ENCODE assay signal across 27 cellular contexts in genomic region chr5:124538196-124538595, GRCh38.
"Had no signal": no experiment of that assay in that cellular context is flagged by ENCODE, and none has a peak within 500 bp of the region (broad histone marks: within the 10 kb centered on the region; RNA-seq: fewer than 3 reads in every experiment).

No MANE protein-coding gene starts in this region.

- FAIRE-seq: colon, pancreas had no signal

- H3K4me3 Mint-ChIP-seq: activated CD4-positive, alpha-beta memory T cell treated with anti-CD3 and anti-CD28 coated beads, Interleukin-2, amount 10 ng/mL, durations not matched to agents 7 days and 5 days; activated CD4-positive, alpha-beta T cell treated with anti-CD3 and anti-CD28 coated beads, Interleukin-2, amount 10 ng/mL, durations not matched to agents 7 days and 5 days; activated naive CD4-positive, alpha-beta T cell treated with anti-CD3 and anti-CD28 coated beads, Interleukin-2, amount 50 U/mL, for 24 hours; activated T-cell treated with anti-CD3 and anti-CD28 coated beads, Interleukin-2, amount 50 U/mL, for 4 hours; activated T-helper 17 cell treated with anti-CD3 and anti-CD28 coated beads, Interleukin-2, amount 50 U/mL, for 72 hours; central memory CD8-positive, alpha-beta T cell; effector memory CD8-positive, alpha-beta T cell; naive thymus-derived CD4-positive, alpha-beta T cell had no signal

- H3K9me3 ChIP-seq: breast epithelium, left lung, pancreas, prostate gland, right atrium auricular region, thoracic aorta, uterus had no signal

- H3K36me3 ChIP-seq: breast epithelium, heart left ventricle, left lung, pancreas, prostate gland, right atrium auricular region, thoracic aorta, uterus had no signal

- H3K4me3 ChIP-seq: breast epithelium, dorsolateral prefrontal cortex, heart left ventricle, left lung, pancreas, prostate gland, right atrium auricular region, thoracic aorta, uterus had no signal

- H3K27me3 ChIP-seq: breast epithelium, dorsolateral prefrontal cortex, heart left ventricle, left lung, pancreas, right atrium auricular region, uterus had no signal

- H3K27ac Mint-ChIP-seq: activated CD4-positive, alpha-beta memory T cell treated with anti-CD3 and anti-CD28 coated beads, Interleukin-2, amount 10 ng/mL, durations not matched to agents 7 days and 5 days; activated CD4-positive, alpha-beta T cell treated with anti-CD3 and anti-CD28 coated beads, Interleukin-2, amount 10 ng/mL, durations not matched to agents 7 days and 5 days; activated naive CD4-positive, alpha-beta T cell treated with anti-CD3 and anti-CD28 coated beads, Interleukin-2, amount 50 U/mL, for 24 hours; activated T-helper 17 cell treated with anti-CD3 and anti-CD28 coated beads, Interleukin-2, amount 50 U/mL, for 72 hours; effector memory CD8-positive, alpha-beta T cell; naive thymus-derived CD4-positive, alpha-beta T cell had no signal

- H3K27me3 Mint-ChIP-seq: activated CD4-positive, alpha-beta memory T cell treated with anti-CD3 and anti-CD28 coated beads, Interleukin-2, amount 10 ng/mL, durations not matched to agents 7 days and 5 days; central memory CD8-positive, alpha-beta T cell; effector memory CD8-positive, alpha-beta T cell had no signal

- H3K36me3 Mint-ChIP-seq: activated naive CD4-positive, alpha-beta T cell treated with anti-CD3 and anti-CD28 coated beads, Interleukin-2, amount 50 U/mL, for 24 hours had no signal

- H3K4me1 ChIP-seq: breast epithelium, left lung, pancreas, prostate gland, uterus had no signal

- ATAC-seq: activated T-cell treated with anti-CD3 and anti-CD28 coated beads, Interleukin-2, amount 50 U/mL, for 4 hours; activated T-helper 17 cell treated with anti-CD3 and anti-CD28 coated beads, Interleukin-2, amount 50 U/mL, for 72 hours; effector memory CD8-positive, alpha-beta T cell; left lung; naive thymus-derived CD4-positive, alpha-beta T cell; pancreas; stimulated activated naive CD8-positive, alpha-beta T cell treated with anti-CD3 and anti-CD28 coated beads, Interleukin-15, Interleukin-2, amounts not matched to agents 100 U/mL and 50 U/mL, for 24 hours had no signal

- H3K4me1 Mint-ChIP-seq: activated CD4-positive, alpha-beta memory T cell treated with anti-CD3 and anti-CD28 coated beads, Interleukin-2, amount 10 ng/mL, durations not matched to agents 7 days and 5 days; activated CD4-positive, alpha-beta T cell treated with anti-CD3 and anti-CD28 coated beads, Interleukin-2, amount 10 ng/mL, durations not matched to agents 7 days and 5 days; activated naive CD4-positive, alpha-beta T cell treated with anti-CD3 and anti-CD28 coated beads, Interleukin-2, amount 50 U/mL, for 24 hours; activated T-helper 17 cell treated with anti-CD3 and anti-CD28 coated beads, Interleukin-2, amount 50 U/mL, for 72 hours; central memory CD8-positive, alpha-beta T cell; naive thymus-derived CD4-positive, alpha-beta T cell had no signal

- H3K27ac ChIP-seq: pancreas, prostate gland, thoracic aorta had no signal

- H3K9me3 Mint-ChIP-seq: activated T-helper 17 cell treated with anti-CD3 and anti-CD28 coated beads, Interleukin-2, amount 50 U/mL, for 72 hours had no signal

- DNase-seq: activated CD4-positive, alpha-beta memory T cell treated with anti-CD3 and anti-CD28 coated beads, Interleukin-2, amount 10 ng/mL, durations not matched to agents 7 days and 5 days; activated CD4-positive, alpha-beta T cell treated with anti-CD3 and anti-CD28 coated beads, Interleukin-2, amount 10 ng/mL, durations not matched to agents 7 days and 5 days; activated CD4-positive, CD25-positive, alpha-beta regulatory T cell treated with anti-CD3 and anti-CD28 coated beads, Interleukin-2, amount 50 U/mL, for 72 hours; activated T-cell treated with anti-CD3 and anti-CD28 coated beads, Interleukin-2, amount 50 U/mL, for 4 hours; dorsolateral prefrontal cortex; effector memory CD8-positive, alpha-beta T cell; foreskin fibroblast; heart left ventricle; kidney glomerular epithelial cell; left lung; midbrain; naive thymus-derived CD4-positive, alpha-beta T cell; nucleus accumbens; pancreas; stimulated activated CD4-positive, alpha-beta T cell treated with anti-CD3 and anti-CD28 coated beads, Interleukin-4, amount 100 ng/mL, for 1 hour; stimulated activated naive CD8-positive, alpha-beta T cell treated with anti-CD3 and anti-CD28 coated beads, Interleukin-15, Interleukin-2, amounts not matched to agents 100 U/mL and 50 U/mL, for 24 hours; T-helper 2 cell; trophoblast cell; uterus had no signal
